2 cellular contexts compared by ENCODE assay signal in the genomic region with DNA sequence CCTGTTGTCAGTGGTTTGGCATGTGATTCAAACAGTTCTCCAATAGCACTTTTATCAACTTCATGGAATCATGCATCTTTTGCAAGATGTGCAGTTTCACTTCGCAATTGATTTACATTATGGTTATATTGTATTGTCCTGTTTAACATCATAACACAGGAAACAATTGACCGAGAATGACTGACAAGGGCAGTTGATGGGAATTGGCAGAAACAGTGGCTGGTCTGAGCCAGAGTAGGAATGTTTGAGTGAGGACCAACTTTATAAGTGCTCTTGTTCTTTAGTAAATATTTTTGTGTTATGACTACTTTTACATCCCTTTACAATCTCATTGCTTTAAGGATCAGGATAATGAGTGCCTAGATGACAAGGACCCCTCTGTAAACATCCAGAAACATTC.
TF ChIP-seq lines count a peak whose summit lies in the region.

No MANE protein-coding gene starts in this region.

TF ChIP-seq in A549, 52 proteins besides CTCF, POLR2A, EP300 and RAD21:
- TF ChIP-seq, protein P1, sequence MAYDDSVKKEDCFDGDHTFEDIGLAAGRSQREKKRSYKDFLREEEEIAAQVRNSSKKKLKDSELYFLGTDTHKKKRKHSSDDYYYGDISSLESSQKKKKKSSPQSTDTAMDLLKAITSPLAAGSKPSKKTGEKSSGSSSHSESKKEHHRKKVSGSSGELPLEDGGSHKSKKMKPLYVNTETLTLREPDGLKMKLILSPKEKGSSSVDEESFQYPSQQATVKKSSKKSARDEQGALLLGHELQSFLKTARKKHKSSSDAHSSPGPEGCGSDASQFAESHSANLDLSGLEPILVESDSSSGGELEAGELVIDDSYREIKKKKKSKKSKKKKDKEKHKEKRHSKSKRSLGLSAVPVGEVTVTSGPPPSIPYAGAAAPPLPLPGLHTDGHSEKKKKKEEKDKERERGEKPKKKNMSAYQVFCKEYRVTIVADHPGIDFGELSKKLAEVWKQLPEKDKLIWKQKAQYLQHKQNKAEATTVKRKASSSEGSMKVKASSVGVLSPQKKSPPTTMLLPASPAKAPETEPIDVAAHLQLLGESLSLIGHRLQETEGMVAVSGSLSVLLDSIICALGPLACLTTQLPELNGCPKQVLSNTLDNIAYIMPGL (CRISPR knock-in tag; IDR thresholded peaks at IDR 0.05; ENCODE audit: borderline replicate concordance): no peak
- TF ChIP-seq GATA3 (IDR thresholded peaks at IDR 0.05; ENCODE audit: borderline replicate concordance): no peak
- peak; percentile 12 for TF ChIP-seq MAFK (IDR thresholded peaks at IDR 0.05; ENCODE audit: partially characterized antibody)

TF ChIP-seq in IMR-90, 13 proteins besides CTCF, POLR2A, EP300 and RAD21:
- TF ChIP-seq MAFK (IDR thresholded peaks at IDR 0.05; ENCODE audit: low read depth, low read length) (0 out of 2 replicates have a peak, but pooled peaks have one; percentile 6), RCOR1 (IDR thresholded peaks at IDR 0.05; ENCODE audit: insufficient replicate concordance, low read length) (no peak), MXI1 (IDR thresholded peaks at IDR 0.05; ENCODE audit: borderline replicate concordance, low read depth, low read length) (no peak), SMC3 (IDR thresholded peaks at IDR 0.05; ENCODE audit: low read depth, low read length) (no peak)
